Comparison of ENCODE assay signal across 1 cellular context in the genomic region with DNA sequence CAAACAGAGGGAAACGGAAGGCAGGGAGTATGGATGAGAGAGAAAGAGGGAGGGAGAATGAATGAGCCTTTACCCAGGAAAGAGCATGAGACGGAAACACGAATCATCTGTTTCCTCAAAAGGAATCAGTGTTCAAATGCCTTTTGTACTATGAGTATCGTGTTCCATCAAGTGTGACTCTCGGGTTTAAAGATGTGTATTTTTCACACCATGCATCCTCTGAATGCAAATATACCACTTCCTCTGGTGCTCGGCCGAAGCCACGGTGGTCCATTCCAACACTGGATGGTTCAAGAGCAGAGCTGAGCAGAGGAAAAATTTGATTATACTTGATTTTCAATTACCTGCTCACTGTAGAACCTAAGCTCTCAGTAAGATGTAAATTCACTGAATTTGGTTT.
TF ChIP-seq lines count a peak whose summit lies in the region.

No MANE protein-coding gene starts in this region.

TF ChIP-seq in H1, 55 proteins besides CTCF, POLR2A, EP300 and RAD21 (continued from another document):
- TF ChIP-seq RXRA (IDR thresholded peaks at IDR 0.05; ENCODE audit: insufficient read depth, low read depth, low read length) (no peak), SRF (IDR thresholded peaks at IDR 0.05; ENCODE audit: low read depth, low read length) (no peak), EGR1 (IDR thresholded peaks at IDR 0.05; ENCODE audit: borderline replicate concordance, low read depth, low read length) (no peak), TBP (IDR thresholded peaks at IDR 0.05; ENCODE audit: low read depth, low read length) (no peak), TAF7 (optimal IDR thresholded peaks at IDR 0.05; ENCODE audit: borderline replicate concordance, low read depth, low read length) (no peak), POU5F1 (IDR thresholded peaks at IDR 0.05; ENCODE audit: low read depth, low read length) (no peak), SP1 (IDR thresholded peaks at IDR 0.05; ENCODE audit: low read depth, low read length) (no peak), TEAD4 (IDR thresholded peaks at IDR 0.05; ENCODE audit: low read depth, low read length) (no peak), POLR2AphosphoS5 (IDR thresholded peaks at IDR 0.05; ENCODE audit: low read depth, low read length) (no peak)
- TF ChIP-seq, protein P1, sequence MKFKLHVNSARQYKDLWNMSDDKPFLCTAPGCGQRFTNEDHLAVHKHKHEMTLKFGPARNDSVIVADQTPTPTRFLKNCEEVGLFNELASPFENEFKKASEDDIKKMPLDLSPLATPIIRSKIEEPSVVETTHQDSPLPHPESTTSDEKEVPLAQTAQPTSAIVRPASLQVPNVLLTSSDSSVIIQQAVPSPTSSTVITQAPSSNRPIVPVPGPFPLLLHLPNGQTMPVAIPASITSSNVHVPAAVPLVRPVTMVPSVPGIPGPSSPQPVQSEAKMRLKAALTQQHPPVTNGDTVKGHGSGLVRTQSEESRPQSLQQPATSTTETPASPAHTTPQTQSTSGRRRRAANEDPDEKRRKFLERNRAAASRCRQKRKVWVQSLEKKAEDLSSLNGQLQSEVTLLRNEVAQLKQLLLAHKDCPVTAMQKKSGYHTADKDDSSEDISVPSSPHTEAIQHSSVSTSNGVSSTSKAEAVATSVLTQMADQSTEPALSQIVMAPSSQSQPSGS (IDR thresholded peaks at IDR 0.05; ENCODE audit: low read length): no peak
- TF ChIP-seq, protein P2, sequence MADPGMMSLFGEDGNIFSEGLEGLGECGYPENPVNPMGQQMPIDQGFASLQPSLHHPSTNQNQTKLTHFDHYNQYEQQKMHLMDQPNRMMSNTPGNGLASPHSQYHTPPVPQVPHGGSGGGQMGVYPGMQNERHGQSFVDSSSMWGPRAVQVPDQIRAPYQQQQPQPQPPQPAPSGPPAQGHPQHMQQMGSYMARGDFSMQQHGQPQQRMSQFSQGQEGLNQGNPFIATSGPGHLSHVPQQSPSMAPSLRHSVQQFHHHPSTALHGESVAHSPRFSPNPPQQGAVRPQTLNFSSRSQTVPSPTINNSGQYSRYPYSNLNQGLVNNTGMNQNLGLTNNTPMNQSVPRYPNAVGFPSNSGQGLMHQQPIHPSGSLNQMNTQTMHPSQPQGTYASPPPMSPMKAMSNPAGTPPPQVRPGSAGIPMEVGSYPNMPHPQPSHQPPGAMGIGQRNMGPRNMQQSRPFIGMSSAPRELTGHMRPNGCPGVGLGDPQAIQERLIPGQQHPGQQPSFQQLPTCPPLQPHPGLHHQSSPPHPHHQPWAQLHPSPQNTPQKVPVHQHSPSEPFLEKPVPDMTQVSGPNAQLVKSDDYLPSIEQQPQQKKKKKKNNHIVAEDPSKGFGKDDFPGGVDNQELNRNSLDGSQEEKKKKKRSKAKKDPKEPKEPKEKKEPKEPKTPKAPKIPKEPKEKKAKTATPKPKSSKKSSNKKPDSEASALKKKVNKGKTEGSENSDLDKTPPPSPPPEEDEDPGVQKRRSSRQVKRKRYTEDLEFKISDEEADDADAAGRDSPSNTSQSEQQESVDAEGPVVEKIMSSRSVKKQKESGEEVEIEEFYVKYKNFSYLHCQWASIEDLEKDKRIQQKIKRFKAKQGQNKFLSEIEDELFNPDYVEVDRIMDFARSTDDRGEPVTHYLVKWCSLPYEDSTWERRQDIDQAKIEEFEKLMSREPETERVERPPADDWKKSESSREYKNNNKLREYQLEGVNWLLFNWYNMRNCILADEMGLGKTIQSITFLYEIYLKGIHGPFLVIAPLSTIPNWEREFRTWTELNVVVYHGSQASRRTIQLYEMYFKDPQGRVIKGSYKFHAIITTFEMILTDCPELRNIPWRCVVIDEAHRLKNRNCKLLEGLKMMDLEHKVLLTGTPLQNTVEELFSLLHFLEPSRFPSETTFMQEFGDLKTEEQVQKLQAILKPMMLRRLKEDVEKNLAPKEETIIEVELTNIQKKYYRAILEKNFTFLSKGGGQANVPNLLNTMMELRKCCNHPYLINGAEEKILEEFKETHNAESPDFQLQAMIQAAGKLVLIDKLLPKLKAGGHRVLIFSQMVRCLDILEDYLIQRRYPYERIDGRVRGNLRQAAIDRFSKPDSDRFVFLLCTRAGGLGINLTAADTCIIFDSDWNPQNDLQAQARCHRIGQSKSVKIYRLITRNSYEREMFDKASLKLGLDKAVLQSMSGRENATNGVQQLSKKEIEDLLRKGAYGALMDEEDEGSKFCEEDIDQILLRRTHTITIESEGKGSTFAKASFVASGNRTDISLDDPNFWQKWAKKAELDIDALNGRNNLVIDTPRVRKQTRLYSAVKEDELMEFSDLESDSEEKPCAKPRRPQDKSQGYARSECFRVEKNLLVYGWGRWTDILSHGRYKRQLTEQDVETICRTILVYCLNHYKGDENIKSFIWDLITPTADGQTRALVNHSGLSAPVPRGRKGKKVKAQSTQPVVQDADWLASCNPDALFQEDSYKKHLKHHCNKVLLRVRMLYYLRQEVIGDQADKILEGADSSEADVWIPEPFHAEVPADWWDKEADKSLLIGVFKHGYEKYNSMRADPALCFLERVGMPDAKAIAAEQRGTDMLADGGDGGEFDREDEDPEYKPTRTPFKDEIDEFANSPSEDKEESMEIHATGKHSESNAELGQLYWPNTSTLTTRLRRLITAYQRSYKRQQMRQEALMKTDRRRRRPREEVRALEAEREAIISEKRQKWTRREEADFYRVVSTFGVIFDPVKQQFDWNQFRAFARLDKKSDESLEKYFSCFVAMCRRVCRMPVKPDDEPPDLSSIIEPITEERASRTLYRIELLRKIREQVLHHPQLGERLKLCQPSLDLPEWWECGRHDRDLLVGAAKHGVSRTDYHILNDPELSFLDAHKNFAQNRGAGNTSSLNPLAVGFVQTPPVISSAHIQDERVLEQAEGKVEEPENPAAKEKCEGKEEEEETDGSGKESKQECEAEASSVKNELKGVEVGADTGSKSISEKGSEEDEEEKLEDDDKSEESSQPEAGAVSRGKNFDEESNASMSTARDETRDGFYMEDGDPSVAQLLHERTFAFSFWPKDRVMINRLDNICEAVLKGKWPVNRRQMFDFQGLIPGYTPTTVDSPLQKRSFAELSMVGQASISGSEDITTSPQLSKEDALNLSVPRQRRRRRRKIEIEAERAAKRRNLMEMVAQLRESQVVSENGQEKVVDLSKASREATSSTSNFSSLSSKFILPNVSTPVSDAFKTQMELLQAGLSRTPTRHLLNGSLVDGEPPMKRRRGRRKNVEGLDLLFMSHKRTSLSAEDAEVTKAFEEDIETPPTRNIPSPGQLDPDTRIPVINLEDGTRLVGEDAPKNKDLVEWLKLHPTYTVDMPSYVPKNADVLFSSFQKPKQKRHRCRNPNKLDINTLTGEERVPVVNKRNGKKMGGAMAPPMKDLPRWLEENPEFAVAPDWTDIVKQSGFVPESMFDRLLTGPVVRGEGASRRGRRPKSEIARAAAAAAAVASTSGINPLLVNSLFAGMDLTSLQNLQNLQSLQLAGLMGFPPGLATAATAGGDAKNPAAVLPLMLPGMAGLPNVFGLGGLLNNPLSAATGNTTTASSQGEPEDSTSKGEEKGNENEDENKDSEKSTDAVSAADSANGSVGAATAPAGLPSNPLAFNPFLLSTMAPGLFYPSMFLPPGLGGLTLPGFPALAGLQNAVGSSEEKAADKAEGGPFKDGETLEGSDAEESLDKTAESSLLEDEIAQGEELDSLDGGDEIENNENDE (IDR thresholded peaks at IDR 0.05; ENCODE audit: insufficient replicate concordance, low read length): no peak
- TF ChIP-seq, protein P3, sequence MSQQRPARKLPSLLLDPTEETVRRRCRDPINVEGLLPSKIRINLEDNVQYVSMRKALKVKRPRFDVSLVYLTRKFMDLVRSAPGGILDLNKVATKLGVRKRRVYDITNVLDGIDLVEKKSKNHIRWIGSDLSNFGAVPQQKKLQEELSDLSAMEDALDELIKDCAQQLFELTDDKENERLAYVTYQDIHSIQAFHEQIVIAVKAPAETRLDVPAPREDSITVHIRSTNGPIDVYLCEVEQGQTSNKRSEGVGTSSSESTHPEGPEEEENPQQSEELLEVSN (IDR thresholded peaks at IDR 0.05): no peak
